ENCODE assay signal across 14 cellular contexts in the genomic region with DNA sequence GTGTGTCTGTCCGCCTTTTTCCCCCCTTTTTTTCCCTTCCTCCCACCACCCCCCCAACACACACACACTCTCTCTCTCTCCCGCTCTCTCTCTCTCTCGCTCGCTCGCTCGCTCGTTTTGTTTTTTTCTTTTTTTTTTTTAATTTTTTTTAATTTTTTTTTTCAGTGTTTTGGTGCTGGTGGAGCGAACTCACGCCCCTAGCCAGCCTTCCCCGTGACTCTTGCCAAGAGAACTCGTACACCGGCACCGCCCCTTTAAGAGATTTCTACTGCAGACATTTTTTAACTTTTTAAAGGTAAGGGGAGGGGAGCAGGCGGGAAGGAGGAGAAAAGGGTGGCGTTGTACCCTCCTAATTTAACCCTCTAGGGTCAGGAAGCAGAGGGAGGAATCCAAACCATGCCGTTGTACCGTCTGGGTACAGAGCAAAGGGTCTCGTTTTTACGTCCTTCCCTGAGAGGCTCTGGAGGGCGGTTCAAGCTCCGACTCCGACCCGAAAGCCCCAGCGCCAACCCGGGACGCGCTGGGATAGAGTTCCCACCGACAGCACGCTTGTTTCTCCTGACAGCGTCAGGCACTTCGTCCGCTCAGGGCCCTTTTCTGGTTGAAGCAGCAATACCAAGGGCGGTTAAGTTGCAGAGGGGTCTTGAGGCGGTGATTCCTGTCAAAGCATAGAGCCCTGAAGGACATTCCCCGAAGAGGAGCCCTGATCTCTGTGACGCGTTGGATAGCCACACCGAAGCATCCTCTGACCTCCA. TPM values are rescaled to one million over a fixed set of nuclear protein-coding genes. Genes with fewer than 3 reads are reported as not detected.
A peak's percentile ranks its signal among the peaks of the same experiment; 100 is the strongest.
DNase-seq lines count a peak whose midpoint lies in the region; ATAC-seq, FAIRE-seq and TF ChIP-seq lines count a peak whose summit lies in the region.
"Had no signal": no experiment of that assay in that cellular context is flagged by ENCODE, and none has a peak within 500 bp of the region (broad histone marks: within the 10 kb centered on the region; RNA-seq: fewer than 3 reads in every experiment).

No MANE protein-coding gene starts in this region.

- H3K27me3 ChIP-seq in BLaER1 (peaks cover 65% of the 10 kb centered on the region), Panc1 (ENCODE audit: control insufficient read depth, insufficient read depth, low read length) (peaks cover 40% of the 10 kb centered on the region), fibroblast of lung (ENCODE audit: control insufficient read depth, insufficient read depth, low read length) (peaks cover 20% of the 10 kb centered on the region), osteoblast (ENCODE audit: insufficient read depth, low read length) (peaks cover 59% of the 10 kb centered on the region)

- ATAC-seq in Panc1, result peak; percentile 13; the same call in 1 of the 2 replicates
- no peak for ATAC-seq in HG02623 (IDR thresholded peaks at IDR 0.05; ENCODE audit: unreplicated experiment)
- no peak for ATAC-seq in GM21423 (IDR thresholded peaks at IDR 0.05; ENCODE audit: unreplicated experiment)
- ATAC-seq: HepG2 had no signal

- no peak for DNase-seq in Panc1 (ENCODE audit: low read depth, low spot score)
- DNase-seq in fibroblast of lung (ENCODE audit: low read depth in 2 of 2), result peak in 1 of 2 donors; percentile 43
- DNase-seq in osteoblast (ENCODE audit: insufficient read length, low spot score, missing footprints), result peak; percentile 31
- no peak for DNase-seq in stimulated activated CD4-positive, alpha-beta T cell treated with anti-CD3 and anti-CD28 coated beads, Interleukin-15, amount 100 ng/mL, for 24 hours
- DNase-seq in GM19239 (ENCODE audit: insufficient read length, low spot score), result no peak
- DNase-seq: NCI-H1694; NK-92 treated with Interleukin-12 subunit alpha and Interleukin-12 subunit beta, amount 100 ng/mL, for 24 hours had no signal

- POLR2A ChIA-PET in Panc1 (lab: Charles Lee), result no interaction called here

- H3K4me3 ChIP-seq in BLaER1 (no peak overlapping the region), Panc1 (ENCODE audit: low read depth in 2 of 2, low read length in 2 of 2) (no peak overlapping the region), fibroblast of lung (replicated peaks in 1 of 4; ENCODE audit: control extremely low read depth in 1 of 4, insufficient read depth in 1 of 4, low read depth in 3 of 4, low read length in 4 of 4) (peak overlapping the region in 3 of 4 experiments; percentile 15 to 66 (median 59)), osteoblast (ENCODE audit: insufficient read depth, low read length) (no peak overlapping the region)

- H3K4me2 ChIP-seq in BLaER1, result peak overlapping the region; percentile 96; the same call in 1 of the 2 replicates
- peak overlapping the region; percentile 93 for H3K4me2 ChIP-seq in fibroblast of lung (ENCODE audit: extremely low read depth, insufficient read depth, low read length)
- H3K4me2 ChIP-seq in osteoblast (ENCODE audit: insufficient read depth, low read length), result no peak overlapping the region

- in situ Hi-C loops in Panc1 (cut with HindIII; ENCODE audit: low pct_unique_long_range_greater_than_20kb, low sequenced_read_pairs), result no loop called here

- H3K79me2 ChIP-seq in fibroblast of lung (ENCODE audit: control insufficient read depth, insufficient read depth, low read length) (no peaks in the 10 kb centered on the region), osteoblast (ENCODE audit: insufficient read depth, low read length) (no peaks in the 10 kb centered on the region)

- CTCF ChIA-PET in Panc1 (lab: Charles Lee), result no interaction called here

- no TSS peak for BruUV-seq in Panc1 (replicated peaks; lab: Mats Ljungman, UMichigan)

- intact Hi-C loops in Panc1 (cut with micrococcal nuclease; ENCODE audit: unreplicated experiment), result loop anchor here (10.0 kb wide), 1 partner anchor 171 kb away; no protein-coding TSS in a partner anchor

- H3K36me3 ChIP-seq in BLaER1, result no peaks in the 10 kb centered on the region
- no peaks in the 10 kb centered on the region for H3K36me3 ChIP-seq in Panc1 (ENCODE audit: control insufficient read depth, insufficient read depth, low read length)
- no peaks in the 10 kb centered on the region for H3K36me3 ChIP-seq in fibroblast of lung (ENCODE audit: control insufficient read depth, insufficient read depth, low read length)
- no peaks in the 10 kb centered on the region for H3K36me3 ChIP-seq in osteoblast (ENCODE audit: insufficient read depth, low read length)
- H3K36me3 ChIP-seq: upper lobe of left lung had no signal

- peaks cover 39% of the 10 kb centered on the region for H3K4me1 ChIP-seq in BLaER1
- no peaks in the 10 kb centered on the region; the same call in 1 of the 2 replicates for H3K4me1 ChIP-seq in Panc1 (ENCODE audit: control insufficient read depth, insufficient read depth, low read length)
- H3K4me1 ChIP-seq in fibroblast of lung (ENCODE audit: control insufficient read depth, extremely low read depth, insufficient read depth, low read length), result no peaks in the 10 kb centered on the region
- peaks cover 5% of the 10 kb centered on the region for H3K4me1 ChIP-seq in osteoblast (ENCODE audit: insufficient read depth, low read length)

- peak overlapping the region; percentile 24 for H2AFZ ChIP-seq in fibroblast of lung (ENCODE audit: low read length)
- no peak overlapping the region for H2AFZ ChIP-seq in osteoblast (ENCODE audit: low read length)

- H3K9me3 ChIP-seq in BLaER1, result peaks cover 14% of the 10 kb centered on the region
- H3K9me3 ChIP-seq in Panc1 (ENCODE audit: control insufficient read depth, insufficient read depth, low read depth, low read length), result no peaks in the 10 kb centered on the region
- H3K9me3 ChIP-seq in fibroblast of lung (ENCODE audit: control insufficient read depth, insufficient read depth, low read depth, low read length), result no peaks in the 10 kb centered on the region
- H3K9me3 ChIP-seq in osteoblast (ENCODE audit: low read depth, low read length), result no peaks in the 10 kb centered on the region
- H3K9me3 ChIP-seq: upper lobe of left lung had no signal

- TF ChIP-seq CTCF in Panc1 (IDR thresholded peaks at IDR 0.05) (no peak), fibroblast of lung (conservative IDR thresholded peaks at IDR 0.05 in 1 of 2, IDR thresholded peaks at IDR 0.05 in 1 of 2; ENCODE audit: low read depth in 1 of 2, low read length in 2 of 2) (no peak), osteoblast (IDR thresholded peaks at IDR 0.05; ENCODE audit: extremely low read depth, low read depth, low read length) (no peak)

- H3K9ac ChIP-seq in BLaER1, result no peak overlapping the region
- H3K9ac ChIP-seq in fibroblast of lung (ENCODE audit: insufficient read depth, low read length), result no peak overlapping the region

- H3K27ac ChIP-seq in BLaER1 (no peak overlapping the region), Panc1 (ENCODE audit: low read length) (no peak overlapping the region), fibroblast of lung (ENCODE audit: insufficient read depth, low read length) (no peak overlapping the region), osteoblast (ENCODE audit: low read depth, low read length) (no peak overlapping the region)
- H3K27ac ChIP-seq: upper lobe of left lung had no signal

- H4K20me1 ChIP-seq in BLaER1 (peaks cover 26% of the 10 kb centered on the region), fibroblast of lung (ENCODE audit: control insufficient read depth, extremely low read depth, insufficient read depth, low read length) (no peaks in the 10 kb centered on the region), osteoblast (ENCODE audit: insufficient read depth, low read length) (no peaks in the 10 kb centered on the region)

- FAIRE-seq in GM19239 (lab: Jason Lieb, UNC), result no peak
- FAIRE-seq: HepG2 had no signal

RNA-seq across cellular contexts. Expression of gene HPSE2, which starts 0.4 kb away (rescaled TPM):
- total RNA-seq in Panc1 (2021; ENCODE audit: unreplicated experiment) (not detected), fibroblast of lung (0.17 and 0.51 TPM in 2 replicates), osteoblast (not detected in 2 replicates)
- polyA plus RNA-seq in Panc1 (2012; ENCODE audit: insufficient read length), result not detected
- polyA plus RNA-seq in fibroblast of lung, result 0.02 and 0.51 TPM in 2 replicates
- polyA plus RNA-seq in fibroblast of lung (2012), result 0.56 TPM in 1 of 2 replicates, not detected in the other
- not detected in 2 replicates for polyA minus RNA-seq in fibroblast of lung (ENCODE audit: low replicate concordance)
- total RNA-seq: HepG2; T-helper 2 cell treated with Interferon-gamma antibody and Interleukin-4, amounts not matched to agents 100 ng/mL and 5 ng/mL, for 36 hours had no signal
- polyA plus RNA-seq: liver had no signal

Comparison
In these comparisons a context has a peak if more than half of its experiments do, and no peak if none do; other contexts are left out.
1. H3K4me3 ChIP-seq: peak in fibroblast of lung (3 of 4); none in BLaER1 (single experiment), Panc1 (0 of 2) and osteoblast (single experiment).